ENCODE assay signal across 12 cellular contexts in the genomic region with DNA sequence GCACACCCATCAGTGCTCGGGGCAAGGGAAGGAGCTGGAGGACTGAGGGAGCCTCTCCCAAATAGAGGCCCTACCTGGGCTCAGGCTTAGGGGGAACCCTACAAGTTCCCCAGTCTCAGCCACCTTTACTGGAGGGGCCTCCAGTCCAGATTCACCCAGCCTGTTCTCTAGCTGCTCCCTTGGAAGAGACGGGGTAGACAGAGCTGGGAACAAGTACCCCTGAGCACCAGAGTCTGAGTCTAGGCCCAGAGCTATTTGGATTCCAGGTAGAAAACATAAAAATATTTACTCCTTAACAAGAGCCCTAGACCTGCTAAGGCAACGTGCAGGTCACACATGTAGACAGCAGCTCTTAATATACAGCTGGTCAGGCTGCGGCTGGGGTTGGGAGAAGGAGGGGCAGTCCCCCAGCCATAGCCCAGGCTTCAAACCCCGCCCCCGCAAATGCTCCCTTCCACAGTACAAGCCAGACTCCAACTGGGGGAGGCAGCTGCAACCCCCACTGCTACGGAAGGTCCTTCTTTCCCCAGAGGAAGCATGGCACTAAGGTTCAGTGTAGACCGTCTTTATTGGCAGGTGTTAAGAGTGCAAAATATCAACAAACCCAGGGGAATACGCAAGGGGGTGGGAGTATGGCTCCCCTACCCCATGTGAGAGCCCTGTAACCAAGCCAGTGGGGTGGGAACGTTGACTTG. TPM values are rescaled to one million over a fixed set of nuclear protein-coding genes. Genes with fewer than 3 reads are reported as not detected.
DNase-seq lines count a peak whose midpoint lies in the region; ATAC-seq and TF ChIP-seq lines count a peak whose summit lies in the region.
"Had no signal": no experiment of that assay in that cellular context is flagged by ENCODE, and none has a peak within 500 bp of the region (broad histone marks: within the 10 kb centered on the region; RNA-seq: fewer than 3 reads in every experiment).

No MANE protein-coding gene starts in this region.

- peaks cover 50% of the 10 kb centered on the region for H3K79me2 ChIP-seq in GM23338 (replicated peaks; ENCODE audit: insufficient read depth)

- peaks cover 5% of the 10 kb centered on the region; the same call in 1 of the 2 replicates for H4K20me1 ChIP-seq in GM23338 (replicated peaks; ENCODE audit: insufficient read depth)

- peak; percentile 62 for DNase-seq in GM23338 (ENCODE audit: low spot score)
- peak; percentile 51 for DNase-seq in SK-N-DZ (ENCODE audit: low spot score)
- peak; percentile 61 for DNase-seq in left ventricle myocardium superior
- DNase-seq in sigmoid colon = peak; percentile 85
- no peak for DNase-seq in left lobe of liver (ENCODE audit: low spot score)
- no peak for DNase-seq in midbrain (lab: John Stamatoyannopoulos, UW)
- DNase-seq: left colon, NCI-H2171 had no signal

- no peak for TF ChIP-seq POLR2A in sigmoid colon (IDR thresholded peaks at IDR 0.05)

- peaks cover 15% of the 10 kb centered on the region for H3K36me3 ChIP-seq in GM23338 (ENCODE audit: insufficient read depth)
- H3K36me3 ChIP-seq in sigmoid colon = peaks cover 8 to 33% (median 16%) of the 10 kb centered on the region in 4 donors

- H3K4me3 ChIP-seq in GM23338 (0 out of 2 replicates have a peak overlapping the region, but pooled peaks have one; percentile 29), sigmoid colon (no peak overlapping the region)

- peaks cover 86% of the 10 kb centered on the region for H3K36me3 Mint-ChIP-seq in GM23338 (ENCODE audit: low read depth)

- H3K9me2 ChIP-seq in GM23338 (ENCODE audit: insufficient read depth) = no peaks in the 10 kb centered on the region

- H3K9me3 ChIP-seq in sigmoid colon = no peaks in the 10 kb centered on the region

- H3K4me1 ChIP-seq in GM23338 (ENCODE audit: insufficient read depth) (peaks cover 79% of the 10 kb centered on the region), sigmoid colon (peaks cover 0 to 98% (median 97%) of the 10 kb centered on the region in 4 donors)

- no peak for TF ChIP-seq EP300 in sigmoid colon (IDR thresholded peaks at IDR 0.05)

- peak overlapping the region; percentile 64 for H3K4me2 ChIP-seq in GM23338

- peak; percentile 5 for ATAC-seq in GM23338
- ATAC-seq in left ventricle myocardium superior = peak; percentile 42
- ATAC-seq in left lobe of liver = no peak
- ATAC-seq in GM19467 (IDR thresholded peaks at IDR 0.05; ENCODE audit: unreplicated experiment) = no peak
- no peak for ATAC-seq in GM18858 (IDR thresholded peaks at IDR 0.05; ENCODE audit: unreplicated experiment)
- ATAC-seq: activated T-helper 17 cell treated with anti-CD3 and anti-CD28 coated beads, Interleukin-2, amount 50 U/mL, for 72 hours; left colon had no signal

- peak overlapping the region; percentile 91 for H3K27ac Mint-ChIP-seq in GM23338
- H3K27ac Mint-ChIP-seq: activated T-helper 17 cell treated with anti-CD3 and anti-CD28 coated beads, Interleukin-2, amount 50 U/mL, for 72 hours had no signal

- peak overlapping the region; percentile 45; the same call in 1 of the 3 replicates for H3K4me3 Mint-ChIP-seq in GM23338
- H3K4me3 Mint-ChIP-seq: activated T-helper 17 cell treated with anti-CD3 and anti-CD28 coated beads, Interleukin-2, amount 50 U/mL, for 72 hours had no signal

- H3K27ac ChIP-seq in GM23338 (ENCODE audit: low read depth) (peak overlapping the region; percentile 94), sigmoid colon (peak overlapping the region; percentile 87 to 98 (median 97))

- H3K27me3 ChIP-seq in GM23338 (ENCODE audit: insufficient read depth) (no peaks in the 10 kb centered on the region), sigmoid colon (no peaks in the 10 kb centered on the region)

- peaks cover 77% of the 10 kb centered on the region for H3F3A ChIP-seq in GM23338 (replicated peaks; ENCODE audit: low read depth)

- H2AFZ ChIP-seq in GM23338 = no peak overlapping the region

- intact Hi-C loops in left ventricle myocardium superior (cut with micrococcal nuclease) (no loop called here), sigmoid colon (cut with DNase I) (no loop called here)

- H3K27me3 Mint-ChIP-seq in GM23338 (ENCODE audit: insufficient read depth, low read depth, poor library complexity) = peaks cover 57% of the 10 kb centered on the region

- WGBS in sigmoid colon, 2 donors = 77 to 84% methylated on average over 10 of the region's 10 CpGs

- no peaks in the 10 kb centered on the region; the same call in 2 of the 3 replicates for H3K9me3 Mint-ChIP-seq in GM23338
- H3K9me3 Mint-ChIP-seq: activated T-helper 17 cell treated with anti-CD3 and anti-CD28 coated beads, Interleukin-2, amount 50 U/mL, for 72 hours had no signal

- H3K4me1 Mint-ChIP-seq in GM23338 = peaks cover 76% of the 10 kb centered on the region
- H3K4me1 Mint-ChIP-seq: activated T-helper 17 cell treated with anti-CD3 and anti-CD28 coated beads, Interleukin-2, amount 50 U/mL, for 72 hours had no signal

- TF ChIP-seq CTCF in GM23338 (conservative IDR thresholded peaks at IDR 0.05; ENCODE audit: low read depth in 2 of 2) (no peak), sigmoid colon (IDR thresholded peaks at IDR 0.05) (no peak)

TF ChIP-seq in GM23338, 12 proteins besides CTCF, POLR2A, EP300 and RAD21:
- TF ChIP-seq POLR2AphosphoS5 (IDR thresholded peaks at IDR 0.05; ENCODE audit: low read depth) (peak; percentile 61), NANOG (IDR thresholded peaks at IDR 0.05; ENCODE audit: borderline replicate concordance) (no peak)

RNA-seq across cellular contexts. Expression of a gene that starts 8.0 kb away (rescaled TPM):
- total RNA-seq in GM23338 (2014; rRNA removed; shearing (Covaris generic)) = 160 and 170 TPM in 2 replicates
- 69.1 and 78.0 TPM in 2 replicates for polyA plus RNA-seq in GM23338 (2016; fragmentation: Nextera tagmentation; extraction: Ambion mirVana)
- polyA plus RNA-seq in SK-N-DZ (2014; cell fraction: cytosol; rRNA removed) = 0.53 and 0.99 TPM in 2 replicates
- polyA plus RNA-seq in SK-N-DZ (2014; cell fraction: nucleus; rRNA removed) = 0.52 and 0.87 TPM in 2 replicates
- total RNA-seq in left ventricle myocardium superior = 49.6 TPM
- total RNA-seq in sigmoid colon = 100 to 1,000 TPM in 2 of 4 donors, 10 to 100 TPM in 2; 24.0 to 111 (median 86.4) TPM
- 1 to 10 TPM in 1 of 3 donors, under 1 TPM in 1, not detected in 1; 0.60 to 5.7 TPM for polyA plus RNA-seq in sigmoid colon
- 0.13 TPM for total RNA-seq in left lobe of liver
- total RNA-seq: activated T-helper 17 cell treated with anti-CD3 and anti-CD28 coated beads, Interleukin-2, amount 50 U/mL, for 72 hours; T-helper 2 cell treated with Interferon-gamma antibody and Interleukin-4, amounts not matched to agents 100 ng/mL and 5 ng/mL, for 36 hours had no signal

RNA-seq across cellular contexts. Expression of a gene that starts 11.1 kb away (rescaled TPM):
- total RNA-seq in GM23338 (2014; rRNA removed; shearing (Covaris generic)) = 54.3 and 69.3 TPM in 2 replicates
- polyA plus RNA-seq in GM23338 (2016; fragmentation: Nextera tagmentation; extraction: Ambion mirVana) (21.2 and 29.4 TPM in 2 replicates), sigmoid colon (10 to 100 TPM in 1 of 3 donors, 1 to 10 TPM in 2; 3.0 to 10.8 (median 4.3) TPM)
- 6.3 and 14.1 TPM in 2 replicates for polyA plus RNA-seq in SK-N-DZ (2014; cell fraction: cytosol; rRNA removed)
- polyA plus RNA-seq in SK-N-DZ (2014; cell fraction: nucleus; rRNA removed) = 3.4 and 11.7 TPM in 2 replicates
- total RNA-seq in left ventricle myocardium superior (27.4 TPM), sigmoid colon (10 to 100 TPM; 15.5 to 29.6 (median 20.2) TPM), left lobe of liver (2.8 TPM)
- total RNA-seq: activated T-helper 17 cell treated with anti-CD3 and anti-CD28 coated beads, Interleukin-2, amount 50 U/mL, for 72 hours had no signal

RNA-seq across cellular contexts. Expression of a gene that starts 44.4 kb away (rescaled TPM):
- total RNA-seq in GM23338 (2014; rRNA removed; shearing (Covaris generic)) = 18.0 and 21.1 TPM in 2 replicates
- polyA plus RNA-seq in GM23338 (2016; fragmentation: Nextera tagmentation; extraction: Ambion mirVana) = 13.6 and 17.4 TPM in 2 replicates
- not detected in 2 replicates for polyA plus RNA-seq in SK-N-DZ (2014; cell fraction: cytosol; rRNA removed)
- not detected in 2 replicates for polyA plus RNA-seq in SK-N-DZ (2014; cell fraction: nucleus; rRNA removed)
- 0.37 TPM for total RNA-seq in left ventricle myocardium superior
- total RNA-seq in sigmoid colon = not detected
- 10 to 100 TPM; 15.0 to 26.8 (median 20.4) TPM for polyA plus RNA-seq in sigmoid colon
- total RNA-seq in left lobe of liver = 2.9 TPM
- total RNA-seq: activated T-helper 17 cell treated with anti-CD3 and anti-CD28 coated beads, Interleukin-2, amount 50 U/mL, for 72 hours; T-helper 2 cell treated with Interferon-gamma antibody and Interleukin-4, amounts not matched to agents 100 ng/mL and 5 ng/mL, for 36 hours had no signal

Comparison
In these comparisons a context has a peak if more than half of its experiments do, and no peak if none do; other contexts are left out.
1. ATAC-seq: peak in GM23338 (single experiment) and left ventricle myocardium superior (single experiment); none in left lobe of liver (single experiment), GM19467 (single experiment) and GM18858 (single experiment).
2. DNase-seq: peak in GM23338 (single experiment), SK-N-DZ (single experiment), left ventricle myocardium superior (single experiment) and sigmoid colon (single experiment); none in left lobe of liver (single experiment) and midbrain (single experiment).
3. RNA of a gene that starts 8.0 kb away (total RNA-seq): 160 to 170 TPM in GM23338, 24.0 to 111 TPM in sigmoid colon and 49.6 TPM in left ventricle myocardium superior (single experiment); 0.13 TPM in left lobe of liver (single experiment); every median in the first group is over 10 times any median in the second.